ENCODE assay signal across 12 cellular contexts in genomic region chr6:105560611-105561066, GRCh38.
DNase-seq lines count a peak whose midpoint lies in the region; ATAC-seq, FAIRE-seq and TF ChIP-seq lines count a peak whose summit lies in the region.
"Had no signal": no experiment of that assay in that cellular context is flagged by ENCODE, and none has a peak within 500 bp of the region (broad histone marks: within the 10 kb centered on the region; RNA-seq: fewer than 3 reads in every experiment).

No MANE protein-coding gene starts in this region.

- TF ChIP-seq CTCF in OCI-LY7 (conservative IDR thresholded peaks at IDR 0.05; ENCODE audit: low read length): no peak

- intact Hi-C loops in OCI-LY7 (cut with micrococcal nuclease; ENCODE audit: unreplicated experiment): no loop called here

- peak; percentile 96 for ATAC-seq in GM18511 (IDR thresholded peaks at IDR 0.05; ENCODE audit: unreplicated experiment)
- ATAC-seq in GM21528 (IDR thresholded peaks at IDR 0.05; ENCODE audit: low FRiP score, unreplicated experiment): peak; percentile 95
- ATAC-seq in HG03460 (IDR thresholded peaks at IDR 0.05; ENCODE audit: unreplicated experiment): peak; percentile 91
- ATAC-seq: heart right ventricle, right cardiac atrium had no signal

- H3K4me2 ChIP-seq in OCI-LY7 (ENCODE audit: low read length): no peak overlapping the region

- FAIRE-seq in HTR-8/SVneo (lab: Jason Lieb, UNC): no peak

- no peaks in the 10 kb centered on the region for H3K9me3 ChIP-seq in OCI-LY7 (ENCODE audit: low read length)
- H3K9me3 ChIP-seq: uterus had no signal

- H3K36me3 ChIP-seq in OCI-LY7 (ENCODE audit: insufficient read depth, low read length): no peaks in the 10 kb centered on the region
- H3K36me3 ChIP-seq: heart right ventricle, uterus had no signal

- H2AFZ ChIP-seq in OCI-LY7 (ENCODE audit: low read length): no peak overlapping the region

- DNase-seq in fibroblast of gingiva (ENCODE audit: low read depth): peak; percentile 28
- DNase-seq in nucleus accumbens (lab: John Stamatoyannopoulos, UW): no peak
- DNase-seq in erythroblast (lab: John Stamatoyannopoulos, UW): no peak
- no peak for DNase-seq in OCI-LY7 (ENCODE audit: low spot score)
- no peak for DNase-seq in HTR-8/SVneo (ENCODE audit: insufficient read length, low spot score)
- DNase-seq: heart right ventricle, NCI-H2171 treated with DMSO at 0.1 percent for 48 hours, right cardiac atrium, uterus had no signal

- H3K4me3 ChIP-seq in OCI-LY7 (ENCODE audit: low read depth, low read length, poor library complexity, severe bottlenecking): no peak overlapping the region
- H3K4me3 ChIP-seq: heart right ventricle, uterus had no signal

- POLR2A ChIA-PET in OCI-LY7 (lab: Charles Lee): interaction anchor here (0.6 to 1.9 kb wide), 2 partner anchors 10 to 154 kb away, joined by 3 to 4 read pairs; no protein-coding TSS in a partner anchor

- no peaks in the 10 kb centered on the region for H3K4me1 ChIP-seq in OCI-LY7 (ENCODE audit: insufficient read depth, low read length, poor library complexity, severe bottlenecking)
- H3K4me1 ChIP-seq: heart right ventricle, uterus had no signal

- no peak for TF ChIP-seq POLR2A in erythroblast (IDR thresholded peaks at IDR 0.05; ENCODE audit: low read length)

- H3K27ac ChIP-seq in OCI-LY7 (ENCODE audit: low read depth, low read length, poor library complexity, severe bottlenecking): no peak overlapping the region
- H3K27ac ChIP-seq: heart right ventricle, uterus had no signal

- no peaks in the 10 kb centered on the region for H3K9me2 ChIP-seq in OCI-LY7 (ENCODE audit: insufficient read depth, low read length)

- H3K79me2 ChIP-seq in OCI-LY7 (ENCODE audit: insufficient read depth, low read depth, low read length): no peaks in the 10 kb centered on the region

- CTCF ChIA-PET in OCI-LY7 (lab: Charles Lee; ENCODE audit: unreplicated experiment): no interaction called here

- H4K20me1 ChIP-seq in OCI-LY7 (ENCODE audit: insufficient read depth, low read length): no peaks in the 10 kb centered on the region

- BruUV-seq in OCI-LY7 (replicated peaks; lab: Mats Ljungman, UMichigan): no TSS peak
